9 cellular contexts compared by ENCODE assay signal in the genomic region with DNA sequence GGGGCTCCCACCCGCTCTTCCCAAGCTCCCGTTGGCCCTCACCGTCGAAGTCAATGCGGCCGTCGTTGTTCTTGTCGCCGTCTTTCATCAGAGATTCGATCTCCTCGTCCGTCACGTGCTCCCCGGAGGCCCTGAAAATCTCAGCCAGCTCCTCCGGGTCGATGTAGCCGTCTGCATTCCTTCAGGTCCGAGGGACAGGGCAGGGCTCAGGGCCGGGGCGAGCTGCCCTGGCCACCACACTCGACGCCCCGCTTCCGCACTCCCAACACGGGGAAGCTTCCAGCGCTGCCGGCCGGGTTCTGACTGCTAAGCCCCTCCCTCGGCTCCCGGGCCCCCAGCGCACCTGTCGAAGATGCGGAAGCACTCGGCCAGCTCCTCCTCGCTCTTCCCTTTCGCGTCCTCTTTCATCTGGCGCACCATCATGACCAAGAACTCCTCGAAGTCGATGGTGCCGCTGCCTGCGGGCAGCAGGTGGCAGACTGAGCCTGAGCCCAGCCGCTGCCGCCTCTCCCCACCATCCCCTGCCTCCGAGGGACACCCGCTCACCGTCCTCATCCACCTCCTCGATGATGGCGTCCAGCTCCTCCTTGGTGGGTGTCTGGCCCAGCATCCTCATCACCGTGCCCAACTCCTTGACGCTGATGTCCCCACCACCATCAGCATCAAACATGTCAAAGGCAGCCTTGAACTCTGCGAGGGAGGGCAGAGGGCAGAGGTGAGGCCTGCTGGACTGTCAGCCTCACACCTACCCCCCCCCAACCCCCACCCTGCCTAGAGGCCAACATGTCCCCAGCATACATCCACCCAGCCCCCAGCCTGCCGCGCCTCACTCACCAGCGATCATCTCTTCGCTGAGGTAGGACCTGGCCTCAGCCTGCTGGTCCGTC. TPM values are rescaled to one million over a fixed set of nuclear protein-coding genes. Genes with fewer than 3 reads are reported as not detected.
DNase-seq lines count a peak whose midpoint lies in the region; ATAC-seq and TF ChIP-seq lines count a peak whose summit lies in the region.
"Had no signal": no experiment of that assay in that cellular context is flagged by ENCODE, and none has a peak within 500 bp of the region (broad histone marks: within the 10 kb centered on the region; RNA-seq: fewer than 3 reads in every experiment).

No MANE protein-coding gene starts in this region.

- ATAC-seq in heart left ventricle (peak in 3 of 4 donors; percentile 63 to 72 (median 67)), GM19351 (IDR thresholded peaks at IDR 0.05; ENCODE audit: unreplicated experiment) (no peak), GM21619 (IDR thresholded peaks at IDR 0.05; ENCODE audit: unreplicated experiment) (no peak), GM21717 (IDR thresholded peaks at IDR 0.05; ENCODE audit: unreplicated experiment) (no peak)

- H3K4me1 ChIP-seq in ES-I3 (ENCODE audit: insufficient read depth, low read length) (peaks cover 11% of the 10 kb centered on the region; the same call in 1 of the 2 replicates), heart left ventricle (peaks cover 0 to 38% (median 24%) of the 10 kb centered on the region in 12 donors), sigmoid colon (peaks cover 0 to 38% (median 31%) of the 10 kb centered on the region in 4 donors)

- TF ChIP-seq POLR2A in heart left ventricle (IDR thresholded peaks at IDR 0.05), result no peak
- no peak for TF ChIP-seq POLR2A in sigmoid colon (IDR thresholded peaks at IDR 0.05)

- H3K36me3 ChIP-seq in ES-I3 (ENCODE audit: insufficient read depth, low read length), result no peaks in the 10 kb centered on the region
- no peaks in the 10 kb centered on the region for H3K36me3 ChIP-seq in heart left ventricle
- H3K36me3 ChIP-seq in sigmoid colon, result no peaks in the 10 kb centered on the region

- H3K27ac ChIP-seq in heart left ventricle (no peak overlapping the region), sigmoid colon (no peak overlapping the region)

- TF ChIP-seq EP300 in sigmoid colon (IDR thresholded peaks at IDR 0.05), result no peak

- H3K4me3 ChIP-seq in heart left ventricle, result peak overlapping the region in 7 of 12 donors; percentile 3 to 28 (median 21)
- peak overlapping the region in 3 of 4 donors; percentile 22 to 37 (median 32) for H3K4me3 ChIP-seq in sigmoid colon

- intact Hi-C loops in heart left ventricle (cut with DNase I), result loop anchor here in 4 of 10 donors (10.0 kb wide), 1 partner anchor 141 kb away; no protein-coding TSS in a partner anchor
- intact Hi-C loops in sigmoid colon (cut with DNase I), result no loop called here

- DNase-seq in NOMO-1 treated with dmso at 0.1 percent for 144 hours (lab: John Stamatoyannopoulos, UW; ENCODE audit: unreplicated experiment) (peak; percentile 63), heart left ventricle (peak in 3 of 5 donors; percentile 44 to 73 (median 53)), sigmoid colon (peak; percentile 80)
- peak; percentile 30 for DNase-seq in activated gamma-delta T cell treated with anti-CD3 and anti-CD28 coated beads, Interleukin-2, amount 50 U/mL, for 16 hours (ENCODE audit: low read depth)

- H3K27me3 ChIP-seq in heart left ventricle, result peaks cover 2 to 30% (median 19%) of the 10 kb centered on the region in 9 donors
- H3K27me3 ChIP-seq in sigmoid colon, result peaks cover 0 to 12% (median 0%) of the 10 kb centered on the region in 3 donors

- peak; percentile 18 to 59 (median 42) for TF ChIP-seq CTCF in heart left ventricle (IDR thresholded peaks at IDR 0.05)
- TF ChIP-seq CTCF in sigmoid colon (IDR thresholded peaks at IDR 0.05), result peak; percentile 37 to 57 (median 38)

- H3K9me3 ChIP-seq in ES-I3 (ENCODE audit: control insufficient read depth, insufficient read depth, low read length) (no peaks in the 10 kb centered on the region), heart left ventricle (no peaks in the 10 kb centered on the region), sigmoid colon (no peaks in the 10 kb centered on the region)

- peak overlapping the region; percentile 32 for H3K9ac ChIP-seq in ES-I3 (ENCODE audit: low read depth, low read length)

- 17 to 21% (median 19%) methylated on average over 53 to 57 of the region's 57 CpGs for WGBS in heart left ventricle, 4 donors
- WGBS in sigmoid colon, 2 donors, result 16 to 17% methylated on average over 57 of the region's 57 CpGs

RNA-seq across cellular contexts. Expression of a gene that starts 2.9 kb away (rescaled TPM):
- total RNA-seq in heart left ventricle (not detected), sigmoid colon (1 to 10 TPM in 1 of 4 donors, under 1 TPM in 1, not detected in 2; 0.95 to 1.6 TPM)
- polyA plus RNA-seq in heart left ventricle (under 1 TPM; 0.14 to 0.30 TPM), sigmoid colon (10 to 100 TPM in 2 of 3 donors, 1 to 10 TPM in 1; 2.9 to 15.6 (median 10.2) TPM)
- total RNA-seq: T-helper 1 cell treated with Interleukin-12 subunit alpha and Interleukin-12 subunit beta and Interleukin-4 antibody, amounts not matched to agents 30 ng/mL and 1 ng/mL, for 36 hours had no signal

RNA-seq across cellular contexts. Expression of a gene that starts 9.4 kb away (rescaled TPM):
- total RNA-seq in heart left ventricle (10 to 100 TPM; 14.1 to 45.6 (median 21.4) TPM), sigmoid colon (10 to 100 TPM; 46.7 to 82.5 (median 52.2) TPM)
- polyA plus RNA-seq in heart left ventricle (10 to 100 TPM; 13.7 to 18.6 TPM), sigmoid colon (10 to 100 TPM; 10.4 to 16.8 (median 15.2) TPM)

RNA-seq across cellular contexts. Expression of a gene that starts 11.7 kb away (rescaled TPM):
- 10 to 100 TPM in 1 of 9 donors, 1 to 10 TPM in 3, under 1 TPM in 1, not detected in 4; 0.32 to 16.9 (median 1.7) TPM for total RNA-seq in heart left ventricle
- under 1 TPM in 1 of 2 donors, not detected in 1; 0.79 TPM for polyA plus RNA-seq in heart left ventricle
- total RNA-seq in sigmoid colon, result 1 to 10 TPM in 1 of 4 donors, not detected in 3; 3.3 TPM
- polyA plus RNA-seq in sigmoid colon, result 10 to 100 TPM; 12.6 to 90.3 (median 29.6) TPM

RNA-seq across cellular contexts. Expression of a gene that starts 32.4 kb away (rescaled TPM):
- total RNA-seq in heart left ventricle (10 to 100 TPM; 10.1 to 24.9 (median 21.3) TPM), sigmoid colon (10 to 100 TPM; 33.0 to 59.9 (median 40.6) TPM)
- polyA plus RNA-seq in heart left ventricle (10 to 100 TPM; 25.0 to 31.5 TPM), sigmoid colon (100 to 1,000 TPM in 1 of 3 donors, 10 to 100 TPM in 2; 51.9 to 107 (median 71.4) TPM)

RNA-seq across cellular contexts. Expression of a gene that starts 32.5 kb away (rescaled TPM):
- total RNA-seq in heart left ventricle (1 to 10 TPM in 4 of 9 donors, under 1 TPM in 1, not detected in 4; 0.86 to 2.4 (median 1.4) TPM), sigmoid colon (1 to 10 TPM in 3 of 4 donors, not detected in 1; 2.9 to 7.7 (median 3.9) TPM)
- polyA plus RNA-seq in heart left ventricle (under 1 TPM in 1 of 2 donors, not detected in 1; 0.72 TPM), sigmoid colon (10 to 100 TPM in 2 of 3 donors, 1 to 10 TPM in 1; 4.6 to 19.2 (median 13.9) TPM)
- total RNA-seq: T-helper 1 cell treated with Interleukin-12 subunit alpha and Interleukin-12 subunit beta and Interleukin-4 antibody, amounts not matched to agents 30 ng/mL and 1 ng/mL, for 36 hours had no signal

Comparison
In these comparisons a context has a peak if more than half of its experiments do, and no peak if none do; other contexts are left out.
1. DNase-seq: peak in every context shown above with its lines; median percentile 80 in sigmoid colon; 63 in NOMO-1 treated with dmso at 0.1 percent for 144 hours; 53 in heart left ventricle; 30 in activated gamma-delta T cell treated with anti-CD3 and anti-CD28 coated beads, Interleukin-2, amount 50 U/mL, for 16 hours.
2. ATAC-seq: peak in heart left ventricle (3 of 4); none in GM19351 (single experiment), GM21619 (single experiment) and GM21717 (single experiment).